In genomic region chr20:60525397-60525796, GRCh38 we compare ENCODE assay signal across 1 cellular context.
TF ChIP-seq lines count a peak whose summit lies in the region.

No MANE protein-coding gene starts in this region.

TF ChIP-seq in HEK293, 187 proteins besides CTCF, POLR2A, EP300 and RAD21 (continued from another document):
- TF ChIP-seq ZNF704 (tag by site-specific recombination; IDR thresholded peaks at IDR 0.05) = no peak
